In genomic region chr6:14474816-14475215, GRCh38 we compare ENCODE assay signal across 1 cellular context.
TF ChIP-seq lines count a peak whose summit lies in the region.

No MANE protein-coding gene starts in this region.

TF ChIP-seq in K562, 482 proteins besides CTCF, POLR2A, EP300 and RAD21 (continued from another document and continues in another):
- TF ChIP-seq TEAD4 (IDR thresholded peaks at IDR 0.05; ENCODE audit: low read length) (no peak; the same call in 1 of the 2 replicates), TEAD4 (CRISPR knock-in tag; IDR thresholded peaks at IDR 0.05; ENCODE audit: borderline replicate concordance) (no peak), CBX2 (IDR thresholded peaks at IDR 0.05; ENCODE audit: insufficient read depth, low read length, poor library complexity, severe bottlenecking) (no peak), BCLAF1 (IDR thresholded peaks at IDR 0.05; ENCODE audit: borderline replicate concordance in 1 of 2, control insufficient read depth in 1 of 2, low read depth in 2 of 2, low read length in 1 of 2) (no peak), ZNF311 (CRISPR knock-in tag; IDR thresholded peaks at IDR 0.05) (no peak), CBX8 (IDR thresholded peaks at IDR 0.05; ENCODE audit: borderline replicate concordance, extremely low read depth, low read depth, low read length, poor library complexity, severe bottlenecking) (no peak), ILF3 (IDR thresholded peaks at IDR 0.05; ENCODE audit: borderline replicate concordance) (no peak), STAT5B (CRISPR knock-in tag; IDR thresholded peaks at IDR 0.05) (no peak), MAX (CRISPR knock-in tag; IDR thresholded peaks at IDR 0.05) (no peak), NFIC (IDR thresholded peaks at IDR 0.05) (peak; percentile 5; the same call in 1 of the 2 replicates), E2F1 (CRISPR knock-in tag; IDR thresholded peaks at IDR 0.05) (no peak), ZBTB7A (IDR thresholded peaks at IDR 0.05; ENCODE audit: borderline replicate concordance, control insufficient read depth, low read depth, low read length) (peak; percentile 34; the same call in 1 of the 2 replicates), MGA (IDR thresholded peaks at IDR 0.05) (no peak), ESRRA (IDR thresholded peaks at IDR 0.05; ENCODE audit: borderline replicate concordance, low read depth) (no peak), ZNF511 (CRISPR knock-in tag; IDR thresholded peaks at IDR 0.05) (no peak), GTF2E2 (tag; IDR thresholded peaks at IDR 0.05) (no peak), PRPF4 (IDR thresholded peaks at IDR 0.05; ENCODE audit: insufficient read depth, low read depth, low read length, poor library complexity, severe bottlenecking) (no peak), C11orf30 (IDR thresholded peaks at IDR 0.05; ENCODE audit: low read depth) (peak; percentile 90), MEIS2 (IDR thresholded peaks at IDR 0.05; ENCODE audit: partially characterized antibody) (peak; percentile 76), ZNF124 (CRISPR knock-in tag; IDR thresholded peaks at IDR 0.05) (no peak), FOXP4 (CRISPR knock-in tag; IDR thresholded peaks at IDR 0.05; ENCODE audit: borderline replicate concordance) (no peak), NCOR1 (IDR thresholded peaks at IDR 0.05) (no peak), COPS2 (conservative IDR thresholded peaks at IDR 0.05) (no peak), NFATC3 (IDR thresholded peaks at IDR 0.05) (no peak), HNRNPH1 (optimal IDR thresholded peaks at IDR 0.05; ENCODE audit: low read depth, low read length) (no peak), PRMT5 (CRISPR knock-in tag; IDR thresholded peaks at IDR 0.05) (no peak), SIRT6 (IDR thresholded peaks at IDR 0.05; ENCODE audit: low read depth, low read length) (no peak), ASH1L (IDR thresholded peaks at IDR 0.05; ENCODE audit: borderline replicate concordance, low read depth, partially characterized antibody) (no peak), CSDE1 (IDR thresholded peaks at IDR 0.05) (no peak), TCF7 (IDR thresholded peaks at IDR 0.05; ENCODE audit: borderline replicate concordance) (no peak), MCM3 (IDR thresholded peaks at IDR 0.05) (no peak), YY1 (IDR thresholded peaks at IDR 0.05; ENCODE audit: borderline replicate concordance in 1 of 3, control insufficient read depth in 1 of 3, extremely low read depth in 1 of 3, insufficient read depth in 3 of 3, insufficient read length in 1 of 3, insufficient replicate concordance in 2 of 3, low read depth in 1 of 3, low read length in 2 of 3) (no peak), CBFB (CRISPR knock-in tag; IDR thresholded peaks at IDR 0.05) (no peak), ZNF561 (CRISPR knock-in tag; conservative IDR thresholded peaks at IDR 0.05) (no peak), ZNF224 (CRISPR knock-in tag; IDR thresholded peaks at IDR 0.05) (no peak), DIDO1 (tag; IDR thresholded peaks at IDR 0.05; ENCODE audit: low read depth) (no peak), ZNF589 (CRISPR knock-in tag; IDR thresholded peaks at IDR 0.05; ENCODE audit: low read depth) (no peak), CCNT2 (IDR thresholded peaks at IDR 0.05; ENCODE audit: borderline replicate concordance, extremely low read depth, insufficient read length, low read depth, low read length) (no peak), SMARCE1 (IDR thresholded peaks at IDR 0.05) (0 out of 2 replicates have a peak, but pooled peaks have one; percentile 15), KDM4B (IDR thresholded peaks at IDR 0.05; ENCODE audit: borderline replicate concordance in 2 of 2, low read depth in 1 of 2) (no peak)
- TF ChIP-seq, protein P1, sequence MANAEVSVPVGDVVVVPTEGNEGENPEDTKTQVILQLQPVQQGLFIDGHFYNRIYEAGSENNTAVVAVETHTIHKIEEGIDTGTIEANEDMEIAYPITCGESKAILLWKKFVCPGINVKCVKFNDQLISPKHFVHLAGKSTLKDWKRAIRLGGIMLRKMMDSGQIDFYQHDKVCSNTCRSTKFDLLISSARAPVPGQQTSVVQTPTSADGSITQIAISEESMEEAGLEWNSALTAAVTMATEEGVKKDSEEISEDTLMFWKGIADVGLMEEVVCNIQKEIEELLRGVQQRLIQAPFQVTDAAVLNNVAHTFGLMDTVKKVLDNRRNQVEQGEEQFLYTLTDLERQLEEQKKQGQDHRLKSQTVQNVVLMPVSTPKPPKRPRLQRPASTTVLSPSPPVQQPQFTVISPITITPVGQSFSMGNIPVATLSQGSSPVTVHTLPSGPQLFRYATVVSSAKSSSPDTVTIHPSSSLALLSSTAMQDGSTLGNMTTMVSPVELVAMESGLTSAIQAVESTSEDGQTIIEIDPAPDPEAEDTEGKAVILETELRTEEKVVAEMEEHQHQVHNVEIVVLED (CRISPR knock-in tag; IDR thresholded peaks at IDR 0.05): no peak
- TF ChIP-seq, protein P2, sequence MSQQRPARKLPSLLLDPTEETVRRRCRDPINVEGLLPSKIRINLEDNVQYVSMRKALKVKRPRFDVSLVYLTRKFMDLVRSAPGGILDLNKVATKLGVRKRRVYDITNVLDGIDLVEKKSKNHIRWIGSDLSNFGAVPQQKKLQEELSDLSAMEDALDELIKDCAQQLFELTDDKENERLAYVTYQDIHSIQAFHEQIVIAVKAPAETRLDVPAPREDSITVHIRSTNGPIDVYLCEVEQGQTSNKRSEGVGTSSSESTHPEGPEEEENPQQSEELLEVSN (IDR thresholded peaks at IDR 0.05; ENCODE audit: borderline replicate concordance in 1 of 2, extremely low read depth in 1 of 2, insufficient read depth in 1 of 2, insufficient read length in 1 of 2, low read depth in 1 of 2, low read length in 1 of 2, poor library complexity in 1 of 2, severe bottlenecking in 1 of 2): peak in 1 of 2 experiments; percentile 18
